In genomic region chr7:135557455-135558336, GRCh38 we compare ENCODE assay signal across 8 cellular contexts. TPM values are rescaled to one million over a fixed set of nuclear protein-coding genes. Genes with fewer than 3 reads are reported as not detected.
DNase-seq lines count a peak whose midpoint lies in the region; ATAC-seq and TF ChIP-seq lines count a peak whose summit lies in the region.

TSS of gene NUP205 (plus strand) at chr7:135557917. CDS start at chr7:135557945, 28 bp downstream.

- POLR2A ChIA-PET in WTC11 (lab: Charles Lee): interaction anchor here (0.6 to 1.2 kb wide), 2 partner anchors 54 to 195 kb away, joined by 3 read pairs; no protein-coding TSS in a partner anchor

- TF ChIP-seq CTCF in AG09309 (IDR thresholded peaks at IDR 0.05; ENCODE audit: control insufficient read depth, insufficient read depth, low read depth, low read length, missing control alignments) (no peak), WTC11 (IDR thresholded peaks at IDR 0.05) (no peak)

- no peak within 1 kb of the TSS for H3K27ac Mint-ChIP-seq in WTC11

- DNase-seq in AG09309 (ENCODE audit: low read depth) (peak; percentile 41), NCI-H2196 treated with DMSO at 0.1 percent for 48 hours (lab: John Stamatoyannopoulos, UW; ENCODE audit: unreplicated experiment) (peak; percentile 77), WTC11 (ENCODE audit: low spot score) (peak; percentile 51), caudate nucleus (lab: John Stamatoyannopoulos, UW) (peak in 60 of 61 donors; percentile 6 to 88 (median 68)), islet precursor cell (peak; percentile 85)
- peak; percentile 66 for DNase-seq in stimulated activated CD4-positive, alpha-beta T cell treated with anti-CD3 and anti-CD28 coated beads, Interleukin-12 subunit alpha, Interleukin-12 subunit beta, amount 100 ng/mL, for 4 hours

- H3K4me3 ChIP-seq in AG09309 (ENCODE audit: control insufficient read depth, low read depth, low read length): peak within 1 kb of the TSS; percentile 91

- H3K27me3 Mint-ChIP-seq in WTC11 (ENCODE audit: low read depth): no peaks in the 10 kb centered on the region

- peaks cover 33% of the 10 kb centered on the region for H3K4me1 Mint-ChIP-seq in WTC11

- H3K4me3 Mint-ChIP-seq in WTC11: peak within 1 kb of the TSS; percentile 45

- H3K36me3 Mint-ChIP-seq in WTC11: no peaks in the 10 kb centered on the region

- peak; percentile 85 for ATAC-seq in GM18907 (IDR thresholded peaks at IDR 0.05; ENCODE audit: unreplicated experiment)
- peak; percentile 69 for ATAC-seq in HG03139 (IDR thresholded peaks at IDR 0.05; ENCODE audit: unreplicated experiment)
- ATAC-seq in WTC11: peak; percentile 67

- peak within 1 kb of the TSS; percentile 100 for H3K27ac ChIP-seq in caudate nucleus (ENCODE audit: low read depth, low read length)

- no peaks in the 10 kb centered on the region for H3K9me3 Mint-ChIP-seq in WTC11

- CTCF ChIA-PET in WTC11 (lab: Charles Lee): interaction anchor here (0.6 to 1.0 kb wide), 2 partner anchors 277 to 293 kb away, joined by 3 read pairs; no protein-coding TSS in a partner anchor

TF ChIP-seq in WTC11, 78 proteins besides CTCF, POLR2A, EP300 and RAD21 (continues in another document):
- TF ChIP-seq ZBTB21 (CRISPR knock-in tag; IDR thresholded peaks at IDR 0.05; ENCODE audit: borderline replicate concordance) (no peak), ZNF263 (CRISPR knock-in tag; IDR thresholded peaks at IDR 0.05; ENCODE audit: low read depth) (no peak), ATF6 (CRISPR knock-in tag; IDR thresholded peaks at IDR 0.05) (no peak), ZMAT4 (CRISPR knock-in tag; IDR thresholded peaks at IDR 0.05) (no peak), PRRX2 (CRISPR knock-in tag; IDR thresholded peaks at IDR 0.05) (no peak), STAT6 (CRISPR knock-in tag; conservative IDR thresholded peaks at IDR 0.05; ENCODE audit: low read depth) (no peak), SOX15 (CRISPR knock-in tag; IDR thresholded peaks at IDR 0.05) (no peak), SP1 (CRISPR knock-in tag; conservative IDR thresholded peaks at IDR 0.05) (no peak; the same call in none of the 2 replicates), MYBL2 (CRISPR knock-in tag; IDR thresholded peaks at IDR 0.05) (no peak), FOXP1 (CRISPR knock-in tag; IDR thresholded peaks at IDR 0.05; ENCODE audit: borderline replicate concordance) (peak; percentile 68; the same call in 1 of the 2 replicates), ATF3 (CRISPR knock-in tag; conservative IDR thresholded peaks at IDR 0.05) (no peak), PRDM15 (CRISPR knock-in tag; IDR thresholded peaks at IDR 0.05) (no peak), AR (CRISPR knock-in tag; IDR thresholded peaks at IDR 0.05) (no peak), FOXJ3 (CRISPR knock-in tag; IDR thresholded peaks at IDR 0.05; ENCODE audit: borderline replicate concordance) (no peak), PREB (CRISPR knock-in tag; IDR thresholded peaks at IDR 0.05; ENCODE audit: borderline replicate concordance) (peak; percentile 83; the same call in 1 of the 2 replicates)

RNA-seq across cellular contexts. Expression of gene NUP205, which starts in this region (rescaled TPM):
- 138 to 171 TPM (median 149 TPM) in 3 replicates for total RNA-seq in WTC11 (2021)

Comparison
In these comparisons a context has a peak if more than half of its experiments do, and no peak if none do; other contexts are left out.
1. Peak in every context shown above with its lines: DNase-seq, ATAC-seq, H3K4me3 ChIP-seq and H3K27ac ChIP-seq.